1 cellular context compared by ENCODE assay signal in genomic region chr6:132664309-132665034, GRCh38.
TF ChIP-seq lines count a peak whose summit lies in the region.

No MANE protein-coding gene starts in this region.

TF ChIP-seq in WTC11, 78 proteins besides CTCF, POLR2A, EP300 and RAD21 (continued from another document):
- TF ChIP-seq E2F1 (CRISPR knock-in tag; IDR thresholded peaks at IDR 0.05): no peak
- TF ChIP-seq ZNF416 (CRISPR knock-in tag; IDR thresholded peaks at IDR 0.05): peak; percentile 91; the same call in 1 of the 2 replicates
- TF ChIP-seq ATF6 (CRISPR knock-in tag; IDR thresholded peaks at IDR 0.05): no peak
